In genomic region chr11:22785251-22785650, GRCh38 we compare ENCODE assay signal across 17 cellular contexts. TPM values are rescaled to one million over a fixed set of nuclear protein-coding genes. Genes with fewer than 3 reads are reported as not detected.
A peak's percentile ranks its signal among the peaks of the same experiment; 100 is the strongest.
DNase-seq lines count a peak whose midpoint lies in the region; ATAC-seq and TF ChIP-seq lines count a peak whose summit lies in the region.
"Had no signal": no experiment of that assay in that cellular context is flagged by ENCODE, and none has a peak within 500 bp of the region (broad histone marks: within the 10 kb centered on the region; RNA-seq: fewer than 3 reads in every experiment).

No MANE protein-coding gene starts in this region.

- ATAC-seq in left ventricle myocardium superior = peak; percentile 34
- no peak for ATAC-seq in Right ventricle myocardium inferior
- ATAC-seq in foreskin keratinocyte = peak; percentile 99
- no peak for ATAC-seq in GM21423 (IDR thresholded peaks at IDR 0.05; ENCODE audit: unreplicated experiment)

- H3K27me3 ChIP-seq in foreskin keratinocyte = no peaks in the 10 kb centered on the region
- H3K27me3 ChIP-seq: heart right ventricle, transverse colon had no signal

- no peak for TF ChIP-seq CTCF in foreskin keratinocyte (conservative IDR thresholded peaks at IDR 0.05)

- H3K4me1 ChIP-seq in foreskin keratinocyte = no peaks in the 10 kb centered on the region
- H3K4me1 ChIP-seq: transverse colon had no signal

- intact Hi-C loops in left ventricle myocardium superior (cut with micrococcal nuclease) = no loop called here
- intact Hi-C loops in Right ventricle myocardium inferior (cut with DNase I) = no loop called here

- DNase-seq in left ventricle myocardium superior = no peak
- no peak for DNase-seq in Right ventricle myocardium inferior (ENCODE audit: missing footprints)
- DNase-seq in amniotic epithelial cell (ENCODE audit: low read depth) = peak; percentile 9
- peak; percentile 54 to 81 for DNase-seq in foreskin keratinocyte
- DNase-seq in activated T-cell treated with anti-CD3 and anti-CD28 coated beads, Interleukin-2, amount 50 U/mL, for 1 hour = no peak
- DNase-seq in NCI-H1436 treated with DMSO at 0.1 percent for 48 hours (lab: John Stamatoyannopoulos, UW) = no peak
- no peak for DNase-seq in NCI-H748 (lab: John Stamatoyannopoulos, UW; ENCODE audit: unreplicated experiment)
- DNase-seq: activated CD4-positive, alpha-beta T cell treated with anti-CD3 and anti-CD28 coated beads, Interleukin-2, amount 10 ng/mL, durations not matched to agents 24 days and 14 days; activated naive CD8-positive, alpha-beta T cell treated with anti-CD3 and anti-CD28 coated beads for 36 hours; CD4-positive, alpha-beta memory T cell; heart right ventricle; kidney; NCI-H187 treated with DMSO at 0.1 percent for 48 hours; nucleus accumbens; T1000; transverse colon had no signal

- no peak overlapping the region for H3K27ac ChIP-seq in foreskin keratinocyte
- H3K27ac ChIP-seq: heart right ventricle, transverse colon had no signal

RNA-seq across cellular contexts. Expression of gene SVIP, which starts 44.4 kb away (rescaled TPM):
- 34.0 TPM for total RNA-seq in left ventricle myocardium superior
- 24.9 TPM for total RNA-seq in Right ventricle myocardium inferior
- 4.8 and 6.2 TPM in 2 replicates for total RNA-seq in foreskin keratinocyte
- polyA plus RNA-seq in foreskin keratinocyte = 5.4 and 6.6 TPM in 2 replicates

Comparison
In these comparisons a context has a peak if more than half of its experiments do, and no peak if none do; other contexts are left out.
1. ATAC-seq: peak in left ventricle myocardium superior (single experiment) and foreskin keratinocyte (single experiment); none in Right ventricle myocardium inferior (single experiment) and GM21423 (single experiment).
2. DNase-seq: peak in amniotic epithelial cell (single experiment) and foreskin keratinocyte (2 of 2); none in left ventricle myocardium superior (single experiment), Right ventricle myocardium inferior (single experiment), activated T-cell treated with anti-CD3 and anti-CD28 coated beads, Interleukin-2, amount 50 U/mL, for 1 hour (single experiment), NCI-H1436 treated with DMSO at 0.1 percent for 48 hours (single experiment) and NCI-H748 (single experiment).